6 cellular contexts compared by ENCODE assay signal in genomic region chr3:153642572-153642971, GRCh38.
DNase-seq lines count a peak whose midpoint lies in the region; ATAC-seq, FAIRE-seq and TF ChIP-seq lines count a peak whose summit lies in the region.
"Not testable (repeated sequence)": the region's sequence is repeated elsewhere in the genome, so short reads cannot be mapped to it uniquely, and the experiment has no call there.

No MANE protein-coding gene starts in this region.

- not testable (repeated sequence) for H4K8ac ChIP-seq in H1 (ENCODE audit: extremely low read depth, insufficient read depth, low read length)

- not testable (repeated sequence) for H4K91ac ChIP-seq in H1 (replicated peaks; ENCODE audit: insufficient read length, low read length)

- not testable (repeated sequence) for TF ChIP-seq POLR2A in H1 (IDR thresholded peaks at IDR 0.05; ENCODE audit: control extremely low read depth in 1 of 2, low read depth in 2 of 2, low read length in 2 of 2)

- not testable (repeated sequence) for H2AFZ ChIP-seq in H1 (ENCODE audit: low read length)

- H3K23ac ChIP-seq in H1 (ENCODE audit: insufficient read length): not testable (repeated sequence)

- not testable (repeated sequence) for H3K9me3 ChIP-seq in CD4-positive, alpha-beta memory T cell (ENCODE audit: control insufficient read depth in 1 of 2, low read length in 2 of 2); HUES48 (ENCODE audit: control insufficient read depth, insufficient read depth, low read length); T-helper 17 cell (ENCODE audit: control insufficient read depth, low read length, poor library complexity, severe bottlenecking); H1 (ENCODE audit: insufficient read depth in 2 of 2, low read depth in 1 of 2, low read length in 1 of 2); iPS-20b (ENCODE audit: insufficient read depth, low read depth, low read length)

- CTCF ChIA-PET in CD4-positive, alpha-beta memory T cell (lab: Charles Lee; ENCODE audit: partially characterized antibody): interaction anchor here (1.1 to 5.1 kb wide), 7 partner anchors 13 to 352 kb away, joined by 3 to 29 read pairs (median 4); no protein-coding TSS in a partner anchor
- CTCF ChIA-PET in H1 (lab: Charles Lee; ENCODE audit: partially characterized antibody): not testable (repeated sequence)

- TF ChIP-seq EP300 in H1 (IDR thresholded peaks at IDR 0.05; ENCODE audit: borderline replicate concordance in 1 of 2, low read depth in 2 of 2, low read length in 2 of 2): not testable (repeated sequence)

- peak overlapping the region in 6 of 7 donors; percentile 7 to 89 (median 64) for H3K27ac Mint-ChIP-seq in CD4-positive, alpha-beta memory T cell
- peak overlapping the region; percentile 3 for H3K27ac Mint-ChIP-seq in T-helper 17 cell
- peak overlapping the region; percentile 18 for H3K27ac Mint-ChIP-seq in activated T-helper 2 cell treated with anti-CD3 and anti-CD28 coated beads, Interferon-gamma antibody, Interleukin-2, Interleukin-4, amounts not matched to agents 10 μg/mL and 5 μg/mL and 100 μg/mL, durations not matched to agents 14 hours and 24 hours and 36 hours

- not testable (repeated sequence) for H3K27me3 Mint-ChIP-seq in CD4-positive, alpha-beta memory T cell; T-helper 17 cell; activated T-helper 2 cell treated with anti-CD3 and anti-CD28 coated beads, Interferon-gamma antibody, Interleukin-2, Interleukin-4, amounts not matched to agents 10 μg/mL and 5 μg/mL and 100 μg/mL, durations not matched to agents 14 hours and 24 hours and 36 hours (ENCODE audit: low read depth)

- ATAC-seq in T-helper 17 cell: not testable (repeated sequence)

- H3K18ac ChIP-seq in H1 (ENCODE audit: extremely low read depth, low read length): not testable (repeated sequence)

- not testable (repeated sequence) for H3K9me3 Mint-ChIP-seq in CD4-positive, alpha-beta memory T cell
- peaks cover 20% of the 10 kb centered on the region for H3K9me3 Mint-ChIP-seq in activated T-helper 2 cell treated with anti-CD3 and anti-CD28 coated beads, Interferon-gamma antibody, Interleukin-2, Interleukin-4, amounts not matched to agents 10 μg/mL and 5 μg/mL and 100 μg/mL, durations not matched to agents 14 hours and 24 hours and 36 hours

- TF ChIP-seq RAD21 in H1 (IDR thresholded peaks at IDR 0.05 in 1 of 2, conservative IDR thresholded peaks at IDR 0.05 in 1 of 2; ENCODE audit: low read depth in 2 of 2, low read length in 2 of 2): not testable (repeated sequence)

- H2BK120ac ChIP-seq in H1 (replicated peaks; ENCODE audit: low read depth, low read length): not testable (repeated sequence)

- not testable (repeated sequence) for H4K20me1 ChIP-seq in H1 (replicated peaks in 1 of 2; ENCODE audit: control insufficient read depth in 1 of 2, insufficient read depth in 2 of 2, low read length in 2 of 2)

- H3K79me2 ChIP-seq in H1 (ENCODE audit: control insufficient read depth in 1 of 2, insufficient read depth in 2 of 2, low read length in 2 of 2): not testable (repeated sequence)

- peaks cover 39 to 56% (median 40%) of the 10 kb centered on the region in 4 donors for H3K4me1 Mint-ChIP-seq in CD4-positive, alpha-beta memory T cell
- peaks cover 23% of the 10 kb centered on the region for H3K4me1 Mint-ChIP-seq in T-helper 17 cell
- peaks cover 30% of the 10 kb centered on the region for H3K4me1 Mint-ChIP-seq in activated T-helper 2 cell treated with anti-CD3 and anti-CD28 coated beads, Interferon-gamma antibody, Interleukin-2, Interleukin-4, amounts not matched to agents 10 μg/mL and 5 μg/mL and 100 μg/mL, durations not matched to agents 14 hours and 24 hours and 36 hours (ENCODE audit: low read depth)

- H3K79me1 ChIP-seq in H1 (ENCODE audit: low read depth, low read length): not testable (repeated sequence)

- DNase-seq in CD4-positive, alpha-beta memory T cell; T-helper 17 cell; activated T-helper 2 cell treated with anti-CD3 and anti-CD28 coated beads, Interferon-gamma antibody, Interleukin-2, Interleukin-4, amounts not matched to agents 10 μg/mL and 5 μg/mL and 100 μg/mL, durations not matched to agents 14 hours and 24 hours and 36 hours (ENCODE audit: low spot score); H1 (ENCODE audit: low read depth in 1 of 2, low spot score in 2 of 2): not testable (repeated sequence)

- H3K27ac ChIP-seq in CD4-positive, alpha-beta memory T cell (ENCODE audit: low read depth, low read length); H1 (ENCODE audit: low read depth, low read length): not testable (repeated sequence)
- H3K27ac ChIP-seq in HUES48 (ENCODE audit: low read depth, low read length) (peak overlapping the region; percentile 92), iPS-20b (ENCODE audit: low read length) (peak overlapping the region; percentile 71)

- H4K5ac ChIP-seq in H1 (ENCODE audit: insufficient read length, low read depth, low read length): not testable (repeated sequence)

- intact Hi-C loops in CD4-positive, alpha-beta memory T cell (cut with micrococcal nuclease): loop anchor here (5.0 kb wide), 1 partner anchor 480 kb away; the partner anchor contains the start of gene RAP2B
- intact Hi-C loops in activated T-helper 2 cell treated with anti-CD3 and anti-CD28 coated beads, Interferon-gamma antibody, Interleukin-2, Interleukin-4, amounts not matched to agents 10 μg/mL and 5 μg/mL and 100 μg/mL, durations not matched to agents 14 hours and 24 hours and 36 hours (cut with micrococcal nuclease): not testable (repeated sequence)

- POLR2A ChIA-PET in CD4-positive, alpha-beta memory T cell (lab: Charles Lee; ENCODE audit: partially characterized antibody): interaction anchor here (0.6 to 8.1 kb wide), 5 partner anchors 16 to 482 kb away, joined by 3 to 130 read pairs (median 6); no protein-coding TSS in a partner anchor
- POLR2A ChIA-PET in H1 (lab: Charles Lee; ENCODE audit: partially characterized antibody): not testable (repeated sequence)

- H2AK5ac ChIP-seq in H1 (ENCODE audit: low read depth, low read length): not testable (repeated sequence)

- H2BK15ac ChIP-seq in H1 (ENCODE audit: low read length): not testable (repeated sequence)

- H2BK20ac ChIP-seq in H1 (ENCODE audit: low read length): not testable (repeated sequence)

- not testable (repeated sequence) for H3K23me2 ChIP-seq in H1 (ENCODE audit: low read depth, low read length)

- not testable (repeated sequence) for TF ChIP-seq CTCF in H1 (IDR thresholded peaks at IDR 0.05; ENCODE audit: control extremely low read depth in 1 of 3, insufficient read depth in 1 of 3, low read depth in 1 of 3, low read length in 3 of 3)

- not testable (repeated sequence) for H3K27me3 ChIP-seq in CD4-positive, alpha-beta memory T cell (ENCODE audit: insufficient read depth, low read length); HUES48 (ENCODE audit: control insufficient read depth, insufficient read depth, low read length); H1 (replicated peaks in 1 of 4; ENCODE audit: control insufficient read depth in 3 of 4, extremely low read depth in 1 of 4, insufficient read depth in 3 of 4, low read length in 3 of 4); iPS-20b (ENCODE audit: insufficient read depth, low read length)

- peak overlapping the region; percentile 38 to 39; a peak in 2 of 4 replicates for H3K4me2 ChIP-seq in H1 (ENCODE audit: insufficient read depth in 1 of 2, low read depth in 2 of 2, low read length in 2 of 2)

- H3K4me1 ChIP-seq in CD4-positive, alpha-beta memory T cell (ENCODE audit: insufficient read depth, low read length): peaks cover 41% of the 10 kb centered on the region
- H3K4me1 ChIP-seq in HUES48 (ENCODE audit: control insufficient read depth, insufficient read depth, low read length) (peaks cover 46% of the 10 kb centered on the region), H1 (replicated peaks in 1 of 4; ENCODE audit: control insufficient read depth in 3 of 4, insufficient read depth in 4 of 4, low read length in 3 of 4) (peaks cover 7 to 18% (median 13%) of the 10 kb centered on the region in 4 experiments; a peak in 6 of 7 replicates), iPS-20b (ENCODE audit: insufficient read depth, low read length) (peaks cover 26% of the 10 kb centered on the region)

- not testable (repeated sequence) for H3K36me3 ChIP-seq in CD4-positive, alpha-beta memory T cell (ENCODE audit: insufficient read depth, low read length); HUES48 (ENCODE audit: control insufficient read depth, insufficient read depth, low read length); H1 (ENCODE audit: control insufficient read depth in 2 of 4, insufficient read depth in 4 of 4, low read length in 3 of 4); iPS-20b (ENCODE audit: insufficient read depth, low read depth, low read length)

- not testable (repeated sequence) for H3K4ac ChIP-seq in H1 (replicated peaks; ENCODE audit: insufficient read length, low read depth, low read length)

- H3K14ac ChIP-seq in H1 (ENCODE audit: insufficient read length): not testable (repeated sequence)

- peak overlapping the region in 6 of 8 donors; percentile 1 to 85 (median 59) for H3K4me3 Mint-ChIP-seq in CD4-positive, alpha-beta memory T cell
- H3K4me3 Mint-ChIP-seq in T-helper 17 cell; activated T-helper 2 cell treated with anti-CD3 and anti-CD28 coated beads, Interferon-gamma antibody, Interleukin-2, Interleukin-4, amounts not matched to agents 10 μg/mL and 5 μg/mL and 100 μg/mL, durations not matched to agents 14 hours and 24 hours and 36 hours (ENCODE audit: low read depth): not testable (repeated sequence)

- not testable (repeated sequence) for H3K56ac ChIP-seq in H1 (replicated peaks; ENCODE audit: insufficient read length, low read depth, low read length)

- H3K4me3 ChIP-seq in CD4-positive, alpha-beta memory T cell (ENCODE audit: low read length in 2 of 2): not testable (repeated sequence)
- H3K4me3 ChIP-seq in HUES48 (ENCODE audit: low read depth, low read length): peak overlapping the region; percentile 7; the same call in 1 of the 2 replicates
- H3K4me3 ChIP-seq in H1 (ENCODE audit: extremely low read depth in 1 of 4, insufficient read depth in 2 of 4, low read depth in 3 of 4, low read length in 4 of 4): peak overlapping the region in 1 of 4 experiments; percentile 36; a peak in 1 of 8 replicates
- peak overlapping the region; percentile 15 for H3K4me3 ChIP-seq in iPS-20b (ENCODE audit: low read length)

- not testable (repeated sequence) for H2BK12ac ChIP-seq in H1 (ENCODE audit: low read depth, low read length)

- H3K9ac ChIP-seq in HUES48 (ENCODE audit: low read depth, low read length) (peak overlapping the region; percentile 43; the same call in 1 of the 2 replicates), iPS-20b (ENCODE audit: low read depth, low read length) (peak overlapping the region; percentile 54; the same call in 1 of the 2 replicates)
- H3K9ac ChIP-seq in H1 (replicated peaks in 1 of 4; ENCODE audit: extremely low read depth in 1 of 4, low read depth in 3 of 4, low read length in 3 of 4): not testable (repeated sequence)

- FAIRE-seq in H1 (lab: Jason Lieb, UNC): not testable (repeated sequence)

- H2BK5ac ChIP-seq in H1 (ENCODE audit: low read depth, low read length): not testable (repeated sequence)

- not testable (repeated sequence) for H3K36me3 Mint-ChIP-seq in CD4-positive, alpha-beta memory T cell; T-helper 17 cell (ENCODE audit: low read depth)
- H3K36me3 Mint-ChIP-seq in activated T-helper 2 cell treated with anti-CD3 and anti-CD28 coated beads, Interferon-gamma antibody, Interleukin-2, Interleukin-4, amounts not matched to agents 10 μg/mL and 5 μg/mL and 100 μg/mL, durations not matched to agents 14 hours and 24 hours and 36 hours (ENCODE audit: low read depth): peaks cover 13% of the 10 kb centered on the region

Comparison
In these comparisons a context has a peak if more than half of its experiments do, and no peak if none do; other contexts are left out.
1. H3K27ac Mint-ChIP-seq: peak in every context shown above with its lines; median percentile 64 in CD4-positive, alpha-beta memory T cell; 18 in activated T-helper 2 cell treated with anti-CD3 and anti-CD28 coated beads, Interferon-gamma antibody, Interleukin-2, Interleukin-4, amounts not matched to agents 10 μg/mL and 5 μg/mL and 100 μg/mL, durations not matched to agents 14 hours and 24 hours and 36 hours; 3 in T-helper 17 cell.